In genomic region chr10:131491195-131491594, GRCh38 we compare ENCODE assay signal across 6 cellular contexts.
"Had no signal": no experiment of that assay in that cellular context is flagged by ENCODE, and none has a peak within 500 bp of the region (broad histone marks: within the 10 kb centered on the region; RNA-seq: fewer than 3 reads in every experiment).

No MANE protein-coding gene starts in this region.

- H3K9me3 ChIP-seq: HAP-1 had no signal

- DNase-seq: GOT3, H7, HFFc6, KBM-7 had no signal

- H3K36me3 ChIP-seq: HAP-1 had no signal

- H3K4me1 ChIP-seq: HAP-1 had no signal

- H3K4me3 ChIP-seq: HAP-1 had no signal

- ATAC-seq: HCT116 had no signal
